ENCODE assay signal across 18 cellular contexts in genomic region chr18:58580078-58580477, GRCh38. TPM values are rescaled to one million over a fixed set of nuclear protein-coding genes. Genes with fewer than 3 reads are reported as not detected.
DNase-seq lines count a peak whose midpoint lies in the region; ATAC-seq and TF ChIP-seq lines count a peak whose summit lies in the region.
"Had no signal": no experiment of that assay in that cellular context is flagged by ENCODE, and none has a peak within 500 bp of the region (broad histone marks: within the 10 kb centered on the region; RNA-seq: fewer than 3 reads in every experiment).

No MANE protein-coding gene starts in this region.

- H3K4me1 ChIP-seq in fibroblast of lung (ENCODE audit: control insufficient read depth, extremely low read depth, insufficient read depth, low read length), result peaks cover 22% of the 10 kb centered on the region
- H3K4me1 ChIP-seq: ascending aorta, gastroesophageal sphincter, upper lobe of right lung had no signal

- DNase-seq in CD1c-positive myeloid dendritic cell (ENCODE audit: extremely low spot score) (peak; percentile 21), M059J (ENCODE audit: low read depth) (peak; percentile 93), fibroblast of lung (ENCODE audit: low read depth in 2 of 2) (peak; percentile 31 to 51), osteocyte (ENCODE audit: extremely low spot score, unreplicated experiment) (peak; percentile 8), D341Med (ENCODE audit: low spot score) (no peak), NCI-H510A treated with DMSO at 0.1 percent for 48 hours (lab: John Stamatoyannopoulos, UW) (no peak), NCI-H128 (lab: John Stamatoyannopoulos, UW; ENCODE audit: unreplicated experiment) (no peak)
- DNase-seq: activated CD4-positive, alpha-beta T cell treated with anti-CD3 and anti-CD28 coated beads, Interleukin-2, amount 50 U/mL, for 4 hours; effector memory CD4-positive, alpha-beta T cell; NCI-H2081; stimulated activated CD4-positive, alpha-beta T cell treated with anti-CD3 and anti-CD28 coated beads, Interleukin-4, amount 100 ng/mL, for 24 hours; T-helper 9 cell; upper lobe of right lung had no signal

- no peak overlapping the region for H3K9ac ChIP-seq in fibroblast of lung (ENCODE audit: insufficient read depth, low read length)

- H3K4me3 Mint-ChIP-seq in osteocyte (ENCODE audit: unreplicated experiment), result peak overlapping the region; percentile 87
- H3K4me3 Mint-ChIP-seq: activated T-helper 1 cell treated with anti-CD3 and anti-CD28 coated beads, Interleukin-12 subunit alpha, Interleukin-12 subunit beta, Interleukin-2, Interleukin-4 antibody, amounts not matched to agents 30 ng/mL and 10 ng/mL and 1 ng/mL, durations not matched to agents 14 hours and 24 hours and 36 hours; stimulated activated memory B cell treated with anti-CD40 and anti-IgM and Interleukin-4, amounts not matched to agents 10 μg/mL and 1 μg/mL and 100 μg/mL, for 72 hours had no signal

- no peaks in the 10 kb centered on the region for H4K20me1 ChIP-seq in fibroblast of lung (ENCODE audit: control insufficient read depth, extremely low read depth, insufficient read depth, low read length)

- no peaks in the 10 kb centered on the region for H3K27me3 Mint-ChIP-seq in osteocyte (ENCODE audit: unreplicated experiment)
- H3K27me3 Mint-ChIP-seq: stimulated activated memory B cell treated with anti-CD40 and anti-IgM and Interleukin-4, amounts not matched to agents 10 μg/mL and 1 μg/mL and 100 μg/mL, for 72 hours had no signal

- no peak for ATAC-seq in HG02884 (IDR thresholded peaks at IDR 0.05; ENCODE audit: unreplicated experiment)
- ATAC-seq: gastroesophageal sphincter; stimulated activated memory B cell treated with anti-CD40 and anti-IgM and Interleukin-4, amounts not matched to agents 10 μg/mL and 1 μg/mL and 100 μg/mL, for 72 hours; upper lobe of right lung had no signal

- peaks cover 94% of the 10 kb centered on the region for H3K4me1 Mint-ChIP-seq in osteocyte (ENCODE audit: unreplicated experiment)

- peaks cover 7% of the 10 kb centered on the region for H3K36me3 Mint-ChIP-seq in osteocyte (ENCODE audit: unreplicated experiment)
- H3K36me3 Mint-ChIP-seq: stimulated activated memory B cell treated with anti-CD40 and anti-IgM and Interleukin-4, amounts not matched to agents 10 μg/mL and 1 μg/mL and 100 μg/mL, for 72 hours had no signal

- no peak overlapping the region for H2AFZ ChIP-seq in fibroblast of lung (ENCODE audit: low read length)

- no peaks in the 10 kb centered on the region for H3K36me3 ChIP-seq in fibroblast of lung (ENCODE audit: control insufficient read depth, insufficient read depth, low read length)
- H3K36me3 ChIP-seq: ascending aorta, gastroesophageal sphincter, upper lobe of right lung had no signal

- H3K9me3 ChIP-seq in fibroblast of lung (ENCODE audit: control insufficient read depth, insufficient read depth, low read depth, low read length), result no peaks in the 10 kb centered on the region
- H3K9me3 ChIP-seq: ascending aorta, gastroesophageal sphincter, upper lobe of right lung had no signal

- no peaks in the 10 kb centered on the region for H3K27me3 ChIP-seq in fibroblast of lung (ENCODE audit: control insufficient read depth, insufficient read depth, low read length)
- H3K27me3 ChIP-seq: ascending aorta, upper lobe of right lung had no signal

- no peaks in the 10 kb centered on the region for H3K9me3 Mint-ChIP-seq in osteocyte (ENCODE audit: unreplicated experiment)
- H3K9me3 Mint-ChIP-seq: activated T-helper 1 cell treated with anti-CD3 and anti-CD28 coated beads, Interleukin-12 subunit alpha, Interleukin-12 subunit beta, Interleukin-2, Interleukin-4 antibody, amounts not matched to agents 30 ng/mL and 10 ng/mL and 1 ng/mL, durations not matched to agents 14 hours and 24 hours and 36 hours; stimulated activated memory B cell treated with anti-CD40 and anti-IgM and Interleukin-4, amounts not matched to agents 10 μg/mL and 1 μg/mL and 100 μg/mL, for 72 hours had no signal

- peak overlapping the region; percentile 77 for H3K27ac ChIP-seq in fibroblast of lung (ENCODE audit: insufficient read depth, low read length)
- H3K27ac ChIP-seq: ascending aorta, gastroesophageal sphincter, upper lobe of right lung had no signal

- TF ChIP-seq CTCF in fibroblast of lung (conservative IDR thresholded peaks at IDR 0.05 in 1 of 2, IDR thresholded peaks at IDR 0.05 in 1 of 2; ENCODE audit: low read depth in 1 of 2, low read length in 2 of 2) (no peak), osteocyte (IDR thresholded peaks at IDR 0.05) (no peak)

- H3K4me2 ChIP-seq in fibroblast of lung (ENCODE audit: extremely low read depth, insufficient read depth, low read length), result no peak overlapping the region

- peaks cover 17% of the 10 kb centered on the region for H3K79me2 ChIP-seq in fibroblast of lung (ENCODE audit: control insufficient read depth, insufficient read depth, low read length)

- peak overlapping the region; percentile 98 for H3K27ac Mint-ChIP-seq in osteocyte (ENCODE audit: unreplicated experiment)
- H3K27ac Mint-ChIP-seq: activated T-helper 1 cell treated with anti-CD3 and anti-CD28 coated beads, Interleukin-12 subunit alpha, Interleukin-12 subunit beta, Interleukin-2, Interleukin-4 antibody, amounts not matched to agents 30 ng/mL and 10 ng/mL and 1 ng/mL, durations not matched to agents 14 hours and 24 hours and 36 hours had no signal

- peak overlapping the region in 1 of 4 experiments; percentile 54 for H3K4me3 ChIP-seq in fibroblast of lung (replicated peaks in 1 of 4; ENCODE audit: control extremely low read depth in 1 of 4, insufficient read depth in 1 of 4, low read depth in 3 of 4, low read length in 4 of 4)
- H3K4me3 ChIP-seq: ascending aorta, gastroesophageal sphincter, upper lobe of right lung had no signal

RNA-seq across cellular contexts. Expression of gene ALPK2, which starts 48.8 kb away (rescaled TPM):
- 38.7 and 73.1 TPM in 2 replicates for total RNA-seq in M059J (2014; rRNA removed; shearing (Covaris generic))
- total RNA-seq in fibroblast of lung (6.9 and 12.1 TPM in 2 replicates), osteocyte (54.9 and 61.2 TPM in 2 replicates)
- 2.4 and 44.1 TPM in 2 replicates for polyA plus RNA-seq in fibroblast of lung
- polyA plus RNA-seq in fibroblast of lung (2012), result 1.6 and 33.1 TPM in 2 replicates
- polyA minus RNA-seq in fibroblast of lung (ENCODE audit: low replicate concordance), result 2.9 and 24.3 TPM in 2 replicates
- total RNA-seq: ascending aorta had no signal

Comparison
In these comparisons a context has a peak if more than half of its experiments do, and no peak if none do; other contexts are left out.
1. DNase-seq: peak in CD1c-positive myeloid dendritic cell (single experiment), M059J (single experiment), fibroblast of lung (2 of 2) and osteocyte (single experiment); none in D341Med (single experiment), NCI-H510A treated with DMSO at 0.1 percent for 48 hours (single experiment) and NCI-H128 (single experiment).